1 cellular context compared by ENCODE assay signal in the genomic region with DNA sequence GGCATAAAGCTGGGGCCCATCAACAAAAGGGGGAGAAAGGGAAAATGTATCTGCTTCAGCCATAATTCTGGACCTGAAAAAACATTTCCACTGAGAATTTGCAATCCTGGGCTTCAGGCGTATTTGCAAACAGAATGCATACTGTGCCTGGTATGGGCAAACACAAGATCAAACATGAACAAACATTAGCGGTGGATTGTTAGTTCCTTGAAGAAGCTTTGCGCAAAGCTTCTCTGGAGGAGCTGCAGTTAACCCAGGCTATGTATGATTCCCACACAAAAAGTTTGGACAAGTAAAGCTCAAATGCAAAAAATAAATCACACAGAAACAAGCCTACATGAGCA.
TF ChIP-seq lines count a peak whose summit lies in the region.

No MANE protein-coding gene starts in this region.

TF ChIP-seq in WTC11, 78 proteins besides CTCF, POLR2A, EP300 and RAD21 (continued from another document):
- TF ChIP-seq, protein P1, sequence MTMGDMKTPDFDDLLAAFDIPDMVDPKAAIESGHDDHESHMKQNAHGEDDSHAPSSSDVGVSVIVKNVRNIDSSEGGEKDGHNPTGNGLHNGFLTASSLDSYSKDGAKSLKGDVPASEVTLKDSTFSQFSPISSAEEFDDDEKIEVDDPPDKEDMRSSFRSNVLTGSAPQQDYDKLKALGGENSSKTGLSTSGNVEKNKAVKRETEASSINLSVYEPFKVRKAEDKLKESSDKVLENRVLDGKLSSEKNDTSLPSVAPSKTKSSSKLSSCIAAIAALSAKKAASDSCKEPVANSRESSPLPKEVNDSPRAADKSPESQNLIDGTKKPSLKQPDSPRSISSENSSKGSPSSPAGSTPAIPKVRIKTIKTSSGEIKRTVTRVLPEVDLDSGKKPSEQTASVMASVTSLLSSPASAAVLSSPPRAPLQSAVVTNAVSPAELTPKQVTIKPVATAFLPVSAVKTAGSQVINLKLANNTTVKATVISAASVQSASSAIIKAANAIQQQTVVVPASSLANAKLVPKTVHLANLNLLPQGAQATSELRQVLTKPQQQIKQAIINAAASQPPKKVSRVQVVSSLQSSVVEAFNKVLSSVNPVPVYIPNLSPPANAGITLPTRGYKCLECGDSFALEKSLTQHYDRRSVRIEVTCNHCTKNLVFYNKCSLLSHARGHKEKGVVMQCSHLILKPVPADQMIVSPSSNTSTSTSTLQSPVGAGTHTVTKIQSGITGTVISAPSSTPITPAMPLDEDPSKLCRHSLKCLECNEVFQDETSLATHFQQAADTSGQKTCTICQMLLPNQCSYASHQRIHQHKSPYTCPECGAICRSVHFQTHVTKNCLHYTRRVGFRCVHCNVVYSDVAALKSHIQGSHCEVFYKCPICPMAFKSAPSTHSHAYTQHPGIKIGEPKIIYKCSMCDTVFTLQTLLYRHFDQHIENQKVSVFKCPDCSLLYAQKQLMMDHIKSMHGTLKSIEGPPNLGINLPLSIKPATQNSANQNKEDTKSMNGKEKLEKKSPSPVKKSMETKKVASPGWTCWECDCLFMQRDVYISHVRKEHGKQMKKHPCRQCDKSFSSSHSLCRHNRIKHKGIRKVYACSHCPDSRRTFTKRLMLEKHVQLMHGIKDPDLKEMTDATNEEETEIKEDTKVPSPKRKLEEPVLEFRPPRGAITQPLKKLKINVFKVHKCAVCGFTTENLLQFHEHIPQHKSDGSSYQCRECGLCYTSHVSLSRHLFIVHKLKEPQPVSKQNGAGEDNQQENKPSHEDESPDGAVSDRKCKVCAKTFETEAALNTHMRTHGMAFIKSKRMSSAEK (CRISPR knock-in tag; IDR thresholded peaks at IDR 0.05; ENCODE audit: borderline replicate concordance), result no peak
- TF ChIP-seq, protein P2, sequence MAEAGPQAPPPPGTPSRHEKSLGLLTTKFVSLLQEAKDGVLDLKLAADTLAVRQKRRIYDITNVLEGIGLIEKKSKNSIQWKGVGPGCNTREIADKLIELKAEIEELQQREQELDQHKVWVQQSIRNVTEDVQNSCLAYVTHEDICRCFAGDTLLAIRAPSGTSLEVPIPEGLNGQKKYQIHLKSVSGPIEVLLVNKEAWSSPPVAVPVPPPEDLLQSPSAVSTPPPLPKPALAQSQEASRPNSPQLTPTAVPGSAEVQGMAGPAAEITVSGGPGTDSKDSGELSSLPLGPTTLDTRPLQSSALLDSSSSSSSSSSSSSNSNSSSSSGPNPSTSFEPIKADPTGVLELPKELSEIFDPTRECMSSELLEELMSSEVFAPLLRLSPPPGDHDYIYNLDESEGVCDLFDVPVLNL (CRISPR knock-in tag; IDR thresholded peaks at IDR 0.05; ENCODE audit: borderline replicate concordance, low read depth), result no peak
- no peak for TF ChIP-seq GTF2I (CRISPR knock-in tag; conservative IDR thresholded peaks at IDR 0.05)
- TF ChIP-seq TEAD1 (CRISPR knock-in tag; IDR thresholded peaks at IDR 0.05), result no peak
